Comparison of ENCODE assay signal across 29 cellular contexts in the genomic region with DNA sequence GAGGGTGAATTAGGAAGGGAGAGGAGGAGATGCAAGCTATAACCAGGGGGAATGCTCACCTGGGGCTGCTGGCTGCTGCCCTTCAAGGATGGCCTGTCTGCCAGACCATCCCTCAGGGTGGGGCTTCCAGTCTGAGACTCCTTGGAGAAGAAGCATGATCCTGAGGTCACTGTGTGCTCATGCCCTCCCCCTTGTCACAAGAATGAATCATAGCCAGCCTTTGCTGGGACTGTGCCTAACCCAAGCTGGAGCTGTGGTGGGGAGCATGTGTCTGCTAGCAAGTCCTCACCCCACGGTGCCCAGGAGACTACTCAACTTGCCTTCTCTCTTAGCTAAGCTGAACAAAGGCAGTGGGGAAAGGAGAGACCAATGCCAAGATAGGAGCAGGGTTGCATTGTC.
DNase-seq lines count a peak whose midpoint lies in the region; ATAC-seq, FAIRE-seq and TF ChIP-seq lines count a peak whose summit lies in the region.
"Had no signal": no experiment of that assay in that cellular context is flagged by ENCODE, and none has a peak within 500 bp of the region (broad histone marks: within the 10 kb centered on the region; RNA-seq: fewer than 3 reads in every experiment).

No MANE protein-coding gene starts in this region.

- H4K5ac ChIP-seq in mesendoderm (ENCODE audit: low read length): no peak overlapping the region

- H2BK120ac ChIP-seq in mesendoderm (ENCODE audit: low read depth, low read length) (no peak overlapping the region), mesenchymal stem cell (ENCODE audit: low read depth, low read length) (no peak overlapping the region)

- intact Hi-C loops in CD8-positive, alpha-beta T cell (cut with DNase I, micrococcal nuclease): no loop called here

- H3K27me3 ChIP-seq in bronchial epithelial cell (ENCODE audit: control insufficient read depth, insufficient read depth, low read length) (no peaks in the 10 kb centered on the region), mesendoderm (ENCODE audit: insufficient read depth, low read length, poor library complexity) (no peaks in the 10 kb centered on the region), mesenchymal stem cell (ENCODE audit: control insufficient read depth in 1 of 2, insufficient read depth in 1 of 2, low read length in 2 of 2) (no peaks in the 10 kb centered on the region)
- no peaks in the 10 kb centered on the region for H3K27me3 ChIP-seq in CD8-positive, alpha-beta T cell (ENCODE audit: insufficient read depth, low read length)
- H3K27me3 ChIP-seq: BE2C, breast epithelium, neutrophil, Peyer's patch, sigmoid colon had no signal

- no peaks in the 10 kb centered on the region for H3K79me2 ChIP-seq in mesendoderm (ENCODE audit: control insufficient read depth, insufficient read depth, low read length)

- H2AFZ ChIP-seq in mesenchymal stem cell (ENCODE audit: low read depth, low read length): no peak overlapping the region

- no peaks in the 10 kb centered on the region for H3K9me3 Mint-ChIP-seq in CD8-positive, alpha-beta T cell
- H3K9me3 Mint-ChIP-seq: activated naive CD4-positive, alpha-beta T cell treated with anti-CD3 and anti-CD28 coated beads, Interleukin-2, amount 10 ng/mL, durations not matched to agents 7 days and 5 days had no signal

- POLR2A ChIA-PET in CD8-positive, alpha-beta T cell (lab: Charles Lee): no interaction called here

- no peak overlapping the region for H3K27ac ChIP-seq in mesendoderm (ENCODE audit: low read depth, low read length)
- no peak overlapping the region for H3K27ac ChIP-seq in mesenchymal stem cell (ENCODE audit: low read length, poor library complexity, severe bottlenecking)
- H3K27ac ChIP-seq in CD8-positive, alpha-beta T cell (ENCODE audit: low read depth, low read length): no peak overlapping the region
- H3K27ac ChIP-seq: breast epithelium, neutrophil, Peyer's patch, prostate gland, sigmoid colon had no signal

- no CpG with 5 or more reads among the region's 1 CpG for whole genome bisulfite sequencing in mesendoderm (ENCODE audit: extremely low coverage, insufficient coverage, low lambda C conversion rate)
- 60% methylated on average over 1 of the region's 1 CpG for WGBS in mesenchymal stem cell

- no peak for TF ChIP-seq CTCF in bronchial epithelial cell (IDR thresholded peaks at IDR 0.05; ENCODE audit: insufficient read depth, low read length, severe bottlenecking)
- no peak for TF ChIP-seq CTCF in CD8-positive, alpha-beta T cell (IDR thresholded peaks at IDR 0.05)

- no peak overlapping the region for H3K4ac ChIP-seq in mesendoderm (ENCODE audit: low read depth, low read length)
- H3K4ac ChIP-seq in mesenchymal stem cell (ENCODE audit: low read depth in 1 of 2, low read length in 2 of 2): no peak overlapping the region

- no peaks in the 10 kb centered on the region for H3K4me1 Mint-ChIP-seq in CD8-positive, alpha-beta T cell (ENCODE audit: low read depth)
- H3K4me1 Mint-ChIP-seq: activated naive CD4-positive, alpha-beta T cell treated with anti-CD3 and anti-CD28 coated beads, Interleukin-2, amount 10 ng/mL, durations not matched to agents 7 days and 5 days; memory B cell had no signal

- FAIRE-seq in bronchial epithelial cell (lab: Jason Lieb, UNC): peak; percentile 47
- FAIRE-seq: A204.1, colon, GM18507, urothelium cell line had no signal

- no peaks in the 10 kb centered on the region for H3K36me3 Mint-ChIP-seq in CD8-positive, alpha-beta T cell
- H3K36me3 Mint-ChIP-seq: activated naive CD4-positive, alpha-beta T cell treated with anti-CD3 and anti-CD28 coated beads, Interleukin-2, amount 10 ng/mL, durations not matched to agents 7 days and 5 days; memory B cell had no signal

- H3K36me3 ChIP-seq in bronchial epithelial cell (ENCODE audit: control insufficient read depth, insufficient read depth, low read length) (no peaks in the 10 kb centered on the region), mesendoderm (ENCODE audit: control insufficient read depth, insufficient read depth, low read length) (no peaks in the 10 kb centered on the region), mesenchymal stem cell (ENCODE audit: control insufficient read depth in 1 of 2, insufficient read depth in 2 of 2, low read depth in 1 of 2, low read length in 2 of 2) (peaks cover 0 to 3% of the 10 kb centered on the region in 2 experiments)
- H3K36me3 ChIP-seq in CD8-positive, alpha-beta T cell (ENCODE audit: insufficient read depth, low read length): no peaks in the 10 kb centered on the region
- H3K36me3 ChIP-seq: BE2C, breast epithelium, neutrophil, Peyer's patch, prostate gland, sigmoid colon had no signal

- H2BK15ac ChIP-seq in mesendoderm (replicated peaks; ENCODE audit: low read depth) (no peak overlapping the region), mesenchymal stem cell (ENCODE audit: low read depth, poor library complexity, severe bottlenecking) (no peak overlapping the region)

- H3K18ac ChIP-seq in mesendoderm (ENCODE audit: low read length) (no peak overlapping the region), mesenchymal stem cell (ENCODE audit: low read depth in 1 of 2, low read length in 2 of 2) (no peak overlapping the region)

- H2BK5ac ChIP-seq in mesendoderm (ENCODE audit: low read length) (no peak overlapping the region), mesenchymal stem cell (ENCODE audit: low read depth, low read length, poor library complexity, severe bottlenecking) (no peak overlapping the region)

- no peaks in the 10 kb centered on the region for H3K9me3 ChIP-seq in mesenchymal stem cell (ENCODE audit: control insufficient read depth, low read length)
- H3K9me3 ChIP-seq in CD8-positive, alpha-beta T cell (ENCODE audit: low read length): no peaks in the 10 kb centered on the region
- H3K9me3 ChIP-seq: BE2C, breast epithelium, neutrophil, prostate gland, sigmoid colon had no signal

- ATAC-seq in HG02852 (IDR thresholded peaks at IDR 0.05; ENCODE audit: unreplicated experiment): no peak
- no peak for ATAC-seq in CD8-positive, alpha-beta T cell

- H3K23ac ChIP-seq in mesendoderm (ENCODE audit: low read length) (no peak overlapping the region), mesenchymal stem cell (ENCODE audit: low read length in 2 of 2) (no peak overlapping the region)

- CTCF ChIA-PET in CD8-positive, alpha-beta T cell (lab: Charles Lee): no interaction called here

- H4K8ac ChIP-seq in mesendoderm (ENCODE audit: low read depth, low read length) (no peak overlapping the region), mesenchymal stem cell (ENCODE audit: low read length) (no peak overlapping the region)

- H3K4me3 ChIP-seq in bronchial epithelial cell (ENCODE audit: low read depth, low read length): no peak overlapping the region
- H3K4me3 ChIP-seq in mesendoderm (ENCODE audit: low read length): no peak overlapping the region
- H3K4me3 ChIP-seq in mesenchymal stem cell (ENCODE audit: insufficient read depth in 1 of 2, low read depth in 1 of 2, low read length in 2 of 2): no peak overlapping the region
- H3K4me3 ChIP-seq in CD8-positive, alpha-beta T cell (ENCODE audit: low read depth, low read length): no peak overlapping the region
- H3K4me3 ChIP-seq: breast epithelium, Peyer's patch, prostate gland, sigmoid colon had no signal

- H2AK5ac ChIP-seq in mesendoderm (ENCODE audit: low read length) (no peak overlapping the region), mesenchymal stem cell (ENCODE audit: low read length, severe bottlenecking) (no peak overlapping the region)

- no peak overlapping the region for H4K91ac ChIP-seq in mesenchymal stem cell (ENCODE audit: low read length)

- H3K27me3 Mint-ChIP-seq in CD8-positive, alpha-beta T cell (ENCODE audit: low read depth): peaks cover 4% of the 10 kb centered on the region
- H3K27me3 Mint-ChIP-seq: activated naive CD4-positive, alpha-beta T cell treated with anti-CD3 and anti-CD28 coated beads, Interleukin-2, amount 10 ng/mL, durations not matched to agents 7 days and 5 days had no signal

- H3K4me1 ChIP-seq in mesendoderm (ENCODE audit: control insufficient read depth, low read depth, low read length): peaks cover 13% of the 10 kb centered on the region
- no peaks in the 10 kb centered on the region for H3K4me1 ChIP-seq in mesenchymal stem cell (ENCODE audit: control insufficient read depth, insufficient read depth, low read depth, low read length)
- H3K4me1 ChIP-seq in CD8-positive, alpha-beta T cell (ENCODE audit: insufficient read depth, low read length): no peaks in the 10 kb centered on the region
- H3K4me1 ChIP-seq: BE2C, breast epithelium, Peyer's patch, prostate gland, sigmoid colon had no signal

- DNase-seq in A172 (ENCODE audit: low spot score) (peak; percentile 5), ELR (ENCODE audit: low read depth) (peak; percentile 12), bronchial epithelial cell (ENCODE audit: low read depth) (no peak), mesendoderm (peak; percentile 15), NCI-H1930 (lab: John Stamatoyannopoulos, UW) (no peak), mesenchymal stem cell (no peak)
- DNase-seq in CD8-positive, alpha-beta T cell: no peak
- DNase-seq: activated CD4-positive, alpha-beta T cell treated with anti-CD3 and anti-CD28 coated beads, Interleukin-2, amount 50 U/mL, for 4 hours; activated naive CD4-positive, alpha-beta T cell treated with anti-CD3 and anti-CD28 coated beads, Interleukin-2, amount 10 ng/mL, durations not matched to agents 7 days and 5 days; amygdala; BE2C; effector CD4-positive, alpha-beta T cell; foreskin melanocyte; NCI-H1092; NCI-H187 treated with DMSO at 0.1 percent for 48 hours; Peyer's patch; sigmoid colon; stimulated activated naive CD4-positive, alpha-beta T cell treated with Interleukin-2 at 50 U/mL for 16 hours; SW 1271; T1000 had no signal

- H3K27ac Mint-ChIP-seq in CD8-positive, alpha-beta T cell: no peak overlapping the region
- H3K27ac Mint-ChIP-seq: activated naive CD4-positive, alpha-beta T cell treated with anti-CD3 and anti-CD28 coated beads, Interleukin-2, amount 10 ng/mL, durations not matched to agents 7 days and 5 days; memory B cell had no signal

- H3K9ac ChIP-seq in mesendoderm (ENCODE audit: low read length): no peak overlapping the region
- H3K9ac ChIP-seq in mesenchymal stem cell (ENCODE audit: low read length): no peak overlapping the region

- no peak overlapping the region for H2BK12ac ChIP-seq in mesenchymal stem cell (ENCODE audit: low read length in 2 of 2)

- H3K4me2 ChIP-seq in mesendoderm (ENCODE audit: low read length) (no peak overlapping the region), mesenchymal stem cell (ENCODE audit: low read length, poor library complexity, severe bottlenecking) (no peak overlapping the region)

- H3K14ac ChIP-seq in mesenchymal stem cell (ENCODE audit: low read length in 2 of 2): no peak overlapping the region

- H3K56ac ChIP-seq in mesendoderm (ENCODE audit: low read length): no peak overlapping the region

- H3K4me3 Mint-ChIP-seq in CD8-positive, alpha-beta T cell: no peak overlapping the region
- H3K4me3 Mint-ChIP-seq: activated naive CD4-positive, alpha-beta T cell treated with anti-CD3 and anti-CD28 coated beads, Interleukin-2, amount 10 ng/mL, durations not matched to agents 7 days and 5 days; memory B cell had no signal

- H3K79me1 ChIP-seq in mesendoderm (ENCODE audit: low read length) (no peaks in the 10 kb centered on the region), mesenchymal stem cell (replicated peaks; ENCODE audit: low read length, poor library complexity, severe bottlenecking) (no peaks in the 10 kb centered on the region)

Comparison
In these comparisons a context has a peak if more than half of its experiments do, and no peak if none do; other contexts are left out.
1. DNase-seq: peak in A172 (single experiment), ELR (single experiment) and mesendoderm (single experiment); none in bronchial epithelial cell (single experiment), NCI-H1930 (0 of 2), mesenchymal stem cell (single experiment) and CD8-positive, alpha-beta T cell (0 of 7).